Comparison of ENCODE assay signal across 1 cellular context in genomic region chr12:95217377-95218163, GRCh38.
A peak's percentile ranks its signal among the peaks of the same experiment; 100 is the strongest.
TF ChIP-seq lines count a peak whose summit lies in the region.

FGD6 (minus strand) TSS chr12:95217467; CDS start chr12:95217240, 227 bp downstream.
VEZT (plus strand) TSS chr12:95217807; CDS start chr12:95217851, 44 bp downstream.

TF ChIP-seq in HepG2, 621 proteins besides CTCF, POLR2A, EP300 and RAD21 (continued from another document and continues in another):
- TF ChIP-seq ZNF318 (CRISPR knock-in tag; IDR thresholded peaks at IDR 0.05) (no peak), ZNF142 (CRISPR knock-in tag; IDR thresholded peaks at IDR 0.05) (peak; percentile 96), NFKB2 (CRISPR knock-in tag; IDR thresholded peaks at IDR 0.05; ENCODE audit: borderline replicate concordance) (peak; percentile 73; the same call in 1 of the 2 replicates), SNRNP70 (IDR thresholded peaks at IDR 0.05; ENCODE audit: low read depth, low read length) (no peak), PCBP1 (IDR thresholded peaks at IDR 0.05; ENCODE audit: borderline replicate concordance, low read depth, low read length) (peak; percentile 55; the same call in 1 of the 2 replicates), SMAD9 (CRISPR knock-in tag; IDR thresholded peaks at IDR 0.05) (no peak), CENPT (CRISPR knock-in tag; IDR thresholded peaks at IDR 0.05; ENCODE audit: low read depth) (no peak), ATAD3A (CRISPR knock-in tag; IDR thresholded peaks at IDR 0.05) (no peak), GLMP (CRISPR knock-in tag; IDR thresholded peaks at IDR 0.05; ENCODE audit: borderline replicate concordance) (no peak), TCF12 (IDR thresholded peaks at IDR 0.05) (no peak), TCF12 (CRISPR knock-in tag; IDR thresholded peaks at IDR 0.05) (no peak), MATR3 (CRISPR knock-in tag; IDR thresholded peaks at IDR 0.05) (no peak), AGO2 (optimal IDR thresholded peaks at IDR 0.05; ENCODE audit: low read depth, low read length) (no peak), FUBP1 (CRISPR knock-in tag; IDR thresholded peaks at IDR 0.05; ENCODE audit: borderline replicate concordance) (no peak), NR1H2 (CRISPR knock-in tag; IDR thresholded peaks at IDR 0.05; ENCODE audit: borderline replicate concordance, low read depth) (peak; percentile 61; the same call in 1 of the 2 replicates), KAT7 (CRISPR knock-in tag; IDR thresholded peaks at IDR 0.05; ENCODE audit: borderline replicate concordance) (peak; percentile 65; the same call in 1 of the 2 replicates), GATAD1 (CRISPR knock-in tag; IDR thresholded peaks at IDR 0.05) (peak; percentile 75; the same call in 1 of the 2 replicates), MXD1 (CRISPR knock-in tag; IDR thresholded peaks at IDR 0.05) (0 out of 2 replicates have a peak, but pooled peaks have one; percentile 41), HOXA5 (CRISPR knock-in tag; IDR thresholded peaks at IDR 0.05) (0 out of 2 replicates have a peak, but pooled peaks have one; percentile 7), NR2C2 (CRISPR knock-in tag; IDR thresholded peaks at IDR 0.05; ENCODE audit: borderline replicate concordance) (peak; percentile 61; the same call in 1 of the 2 replicates), PREB (CRISPR knock-in tag; IDR thresholded peaks at IDR 0.05) (no peak), TERF1 (CRISPR knock-in tag; IDR thresholded peaks at IDR 0.05) (no peak), E2F1 (CRISPR knock-in tag; IDR thresholded peaks at IDR 0.05) (no peak; the same call in 1 of the 2 replicates), ATF7-NPFF (CRISPR knock-in tag; IDR thresholded peaks at IDR 0.05; ENCODE audit: low read depth) (peak; percentile 66; the same call in 1 of the 2 replicates), ZNF337 (CRISPR knock-in tag; IDR thresholded peaks at IDR 0.05; ENCODE audit: borderline replicate concordance, low read depth) (no peak), ZNF83 (CRISPR knock-in tag; IDR thresholded peaks at IDR 0.05; ENCODE audit: borderline replicate concordance) (no peak; the same call in 1 of the 2 replicates), ZNF740 (CRISPR knock-in tag; IDR thresholded peaks at IDR 0.05) (no peak), GPBP1L1 (CRISPR knock-in tag; IDR thresholded peaks at IDR 0.05) (no peak), MLLT10 (CRISPR knock-in tag; IDR thresholded peaks at IDR 0.05) (no peak)
